15 cellular contexts compared by ENCODE assay signal in the genomic region with DNA sequence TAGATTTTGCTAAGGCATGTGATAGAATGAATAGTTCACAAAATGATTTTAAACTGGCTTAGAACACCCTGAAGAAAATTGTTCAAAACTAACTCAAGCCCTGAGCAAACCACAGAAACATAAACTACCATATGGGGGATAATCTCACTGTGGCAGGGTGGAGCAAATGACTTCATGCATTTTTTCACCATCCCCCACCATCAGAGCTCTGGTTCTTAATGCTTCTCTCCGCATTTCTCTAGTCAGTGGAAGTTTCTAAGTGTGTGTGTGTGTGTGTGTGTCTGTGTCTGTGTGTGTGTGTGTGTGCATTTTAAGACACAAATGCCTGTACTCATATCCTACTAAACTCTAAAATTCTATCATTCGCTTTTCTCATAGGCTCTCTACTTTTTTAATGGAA.
DNase-seq lines count a peak whose midpoint lies in the region; ATAC-seq, FAIRE-seq and TF ChIP-seq lines count a peak whose summit lies in the region.
"Had no signal": no experiment of that assay in that cellular context is flagged by ENCODE, and none has a peak within 500 bp of the region (broad histone marks: within the 10 kb centered on the region; RNA-seq: fewer than 3 reads in every experiment).

No MANE protein-coding gene starts in this region.

- CTCF ChIA-PET in HepG2 (lab: Yijun Ruan, JAX; ENCODE audit: low intra/inter-chr PET ratio, low total read pairs), result no interaction called here

- in situ Hi-C loops in HepG2 (cut with HindIII; ENCODE audit: extremely low pct_ligation_motif_present, low pct_unique_long_range_greater_than_20kb), result no loop called here

- H3K4me3 ChIP-seq in choroid plexus epithelial cell (ENCODE audit: low read depth, low read length), result no peak overlapping the region
- H3K4me3 ChIP-seq in HepG2 (replicated peaks in 1 of 3; ENCODE audit: insufficient read depth in 1 of 3, low read depth in 2 of 3, low read length in 3 of 3), result no peak overlapping the region
- H3K4me3 ChIP-seq: BLaER1 treated with 17β-estradiol and CSF1 and Interleukin-3, amounts not matched to agents 10 nM and 100 nM; vagina had no signal

- BruUV-seq in HepG2 (replicated peaks; lab: Mats Ljungman, UMichigan), result no TSS peak

- H3K4me1 ChIP-seq in HepG2 (ENCODE audit: insufficient read depth, low read length), result peaks cover 14% of the 10 kb centered on the region
- H3K4me1 ChIP-seq: BLaER1 treated with 17β-estradiol and CSF1 and Interleukin-3, amounts not matched to agents 10 nM and 100 nM had no signal

- H3K4me2 ChIP-seq in HepG2 (ENCODE audit: low read depth, low read length), result no peak overlapping the region
- H3K4me2 ChIP-seq: BLaER1 treated with 17β-estradiol and CSF1 and Interleukin-3, amounts not matched to agents 10 nM and 100 nM had no signal

- peaks cover 14% of the 10 kb centered on the region for H3K4me1 Mint-ChIP-seq in mesothelial cell of epicardium
- H3K4me1 Mint-ChIP-seq: activated naive CD8-positive, alpha-beta T cell treated with anti-CD3 and anti-CD28 coated beads, Interleukin-2, amount 10 ng/mL, durations not matched to agents 7 days and 5 days had no signal

- ATAC-seq in HG02981 (IDR thresholded peaks at IDR 0.05; ENCODE audit: unreplicated experiment), result no peak
- ATAC-seq in HepG2, result no peak
- no peak for ATAC-seq in GM21576 (IDR thresholded peaks at IDR 0.05; ENCODE audit: unreplicated experiment)
- no peak for ATAC-seq in HG03520 (IDR thresholded peaks at IDR 0.05; ENCODE audit: unreplicated experiment)

- H3K36me3 Mint-ChIP-seq in mesothelial cell of epicardium, result peaks cover 1% of the 10 kb centered on the region

- no peak for TF ChIP-seq EP300 in HepG2 (IDR thresholded peaks at IDR 0.05; ENCODE audit: low read depth in 2 of 2, low read length in 2 of 2)
- no peak for TF ChIP-seq EP300 in HepG2 (CRISPR knock-in tag; IDR thresholded peaks at IDR 0.05; ENCODE audit: borderline replicate concordance)

- intact Hi-C loops in HepG2 (cut with micrococcal nuclease; ENCODE audit: unreplicated experiment), result no loop called here

- no peak for TF ChIP-seq POLR2A in HepG2 (IDR thresholded peaks at IDR 0.05; ENCODE audit: insufficient read depth in 1 of 2, low read depth in 2 of 2, low read length in 2 of 2)

- WGBS in HepG2 (ENCODE audit: low lambda C conversion rate), result 96% methylated on average over 2 of the region's 2 CpGs

- no peaks in the 10 kb centered on the region for H3K27me3 ChIP-seq in HepG2 (ENCODE audit: control insufficient read depth in 1 of 2, insufficient read depth in 2 of 2, low read length in 2 of 2)
- H3K27me3 ChIP-seq: BLaER1 treated with 17β-estradiol and CSF1 and Interleukin-3, amounts not matched to agents 10 nM and 100 nM; vagina had no signal

- peak overlapping the region; percentile 8 for H3K27ac Mint-ChIP-seq in mesothelial cell of epicardium
- H3K27ac Mint-ChIP-seq: activated naive CD8-positive, alpha-beta T cell treated with anti-CD3 and anti-CD28 coated beads, Interleukin-2, amount 10 ng/mL, durations not matched to agents 7 days and 5 days had no signal

- H3K9ac ChIP-seq in HepG2 (ENCODE audit: insufficient read depth, low read depth, low read length), result no peak overlapping the region
- H3K9ac ChIP-seq: BLaER1 treated with 17β-estradiol and CSF1 and Interleukin-3, amounts not matched to agents 10 nM and 100 nM had no signal

- DNase-seq in D721Med (ENCODE audit: insufficient read length, low spot score) (no peak), MV-4-11 (lab: John Stamatoyannopoulos, UW) (peak; percentile 18), choroid plexus epithelial cell (ENCODE audit: low read depth) (peak; percentile 93), mesothelial cell of epicardium (ENCODE audit: low spot score in 2 of 2, unreplicated experiment in 2 of 2) (no peak), HepG2 (ENCODE audit: low spot score) (no peak)
- DNase-seq: activated naive CD8-positive, alpha-beta T cell treated with anti-CD3 and anti-CD28 coated beads, Interleukin-2, amount 10 ng/mL, durations not matched to agents 7 days and 5 days; effector CD4-positive, alpha-beta T cell; NCI-H1694; NK-92 treated with Interleukin-12 subunit alpha and Interleukin-12 subunit beta, amount 100 ng/mL, for 24 hours; T-helper 1 cell had no signal

- POLR2A ChIA-PET in HepG2 (lab: Yijun Ruan, JAX), result no interaction called here

- no peak overlapping the region for H3K27ac ChIP-seq in HepG2 (ENCODE audit: extremely low read length, insufficient read depth, low read length)
- H3K27ac ChIP-seq: BLaER1 treated with 17β-estradiol and CSF1 and Interleukin-3, amounts not matched to agents 10 nM and 100 nM; vagina had no signal

- H3K79me2 ChIP-seq in HepG2 (ENCODE audit: insufficient read depth, low read length), result no peaks in the 10 kb centered on the region

- H3K36me3 ChIP-seq in HepG2 (replicated peaks in 1 of 2; ENCODE audit: control insufficient read depth in 1 of 2, insufficient read depth in 2 of 2, low read length in 2 of 2), result no peaks in the 10 kb centered on the region
- H3K36me3 ChIP-seq: BLaER1 treated with 17β-estradiol and CSF1 and Interleukin-3, amounts not matched to agents 10 nM and 100 nM; vagina had no signal

- H4K20me1 ChIP-seq in HepG2 (ENCODE audit: insufficient read depth, low read length), result no peaks in the 10 kb centered on the region
- H4K20me1 ChIP-seq: BLaER1 treated with 17β-estradiol and CSF1 and Interleukin-3, amounts not matched to agents 10 nM and 100 nM had no signal

- TF ChIP-seq RAD21 in HepG2 (CRISPR knock-in tag; IDR thresholded peaks at IDR 0.05), result no peak

- H3K4me3 Mint-ChIP-seq in mesothelial cell of epicardium, result no peak overlapping the region
- H3K4me3 Mint-ChIP-seq: activated naive CD8-positive, alpha-beta T cell treated with anti-CD3 and anti-CD28 coated beads, Interleukin-2, amount 10 ng/mL, durations not matched to agents 7 days and 5 days had no signal

- H3K27me3 Mint-ChIP-seq in mesothelial cell of epicardium (ENCODE audit: low read depth), result no peaks in the 10 kb centered on the region
- H3K27me3 Mint-ChIP-seq: activated naive CD8-positive, alpha-beta T cell treated with anti-CD3 and anti-CD28 coated beads, Interleukin-2, amount 10 ng/mL, durations not matched to agents 7 days and 5 days had no signal

- FAIRE-seq in D721Med (lab: Jason Lieb, UNC), result peak; percentile 81
- FAIRE-seq in HepG2 (lab: Jason Lieb, UNC), result no peak

- no peak overlapping the region for H2AFZ ChIP-seq in HepG2 (ENCODE audit: low read length)

- no peaks in the 10 kb centered on the region for H3K9me3 ChIP-seq in HepG2 (ENCODE audit: low read length)
- H3K9me3 ChIP-seq: vagina had no signal

- peaks cover 9% of the 10 kb centered on the region for H3K9me3 Mint-ChIP-seq in mesothelial cell of epicardium

- no peak for TF ChIP-seq CTCF in D721Med (IDR thresholded peaks at IDR 0.05; ENCODE audit: insufficient read depth, missing control alignments)
- no peak for TF ChIP-seq CTCF in choroid plexus epithelial cell (conservative IDR thresholded peaks at IDR 0.05; ENCODE audit: low read depth, low read length)
- no peak for TF ChIP-seq CTCF in mesothelial cell of epicardium (IDR thresholded peaks at IDR 0.05; ENCODE audit: unreplicated experiment)
- TF ChIP-seq CTCF in HepG2 (CRISPR knock-in tag; IDR thresholded peaks at IDR 0.05), result no peak

TF ChIP-seq in HepG2, 621 proteins besides CTCF, POLR2A, EP300 and RAD21:
- TF ChIP-seq ZSCAN21 (CRISPR knock-in tag; IDR thresholded peaks at IDR 0.05; ENCODE audit: borderline replicate concordance), result no peak
- TF ChIP-seq TBX3 (IDR thresholded peaks at IDR 0.05; ENCODE audit: borderline replicate concordance), result no peak
- TF ChIP-seq, protein P1, sequence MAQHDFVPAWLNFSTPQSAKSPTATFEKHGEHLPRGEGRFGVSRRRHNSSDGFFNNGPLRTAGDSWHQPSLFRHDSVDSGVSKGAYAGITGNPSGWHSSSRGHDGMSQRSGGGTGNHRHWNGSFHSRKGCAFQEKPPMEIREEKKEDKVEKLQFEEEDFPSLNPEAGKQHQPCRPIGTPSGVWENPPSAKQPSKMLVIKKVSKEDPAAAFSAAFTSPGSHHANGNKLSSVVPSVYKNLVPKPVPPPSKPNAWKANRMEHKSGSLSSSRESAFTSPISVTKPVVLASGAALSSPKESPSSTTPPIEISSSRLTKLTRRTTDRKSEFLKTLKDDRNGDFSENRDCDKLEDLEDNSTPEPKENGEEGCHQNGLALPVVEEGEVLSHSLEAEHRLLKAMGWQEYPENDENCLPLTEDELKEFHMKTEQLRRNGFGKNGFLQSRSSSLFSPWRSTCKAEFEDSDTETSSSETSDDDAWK (CRISPR knock-in tag; IDR thresholded peaks at IDR 0.05), result no peak
TF ChIP-seq in HepG2: peak in this region for 0.

Comparison
In these comparisons a context has a peak if more than half of its experiments do, and no peak if none do; other contexts are left out.
1. DNase-seq: peak in MV-4-11 (single experiment) and choroid plexus epithelial cell (single experiment); none in D721Med (single experiment), mesothelial cell of epicardium (0 of 2) and HepG2 (single experiment).